32 cellular contexts compared by ENCODE assay signal in the genomic region with DNA sequence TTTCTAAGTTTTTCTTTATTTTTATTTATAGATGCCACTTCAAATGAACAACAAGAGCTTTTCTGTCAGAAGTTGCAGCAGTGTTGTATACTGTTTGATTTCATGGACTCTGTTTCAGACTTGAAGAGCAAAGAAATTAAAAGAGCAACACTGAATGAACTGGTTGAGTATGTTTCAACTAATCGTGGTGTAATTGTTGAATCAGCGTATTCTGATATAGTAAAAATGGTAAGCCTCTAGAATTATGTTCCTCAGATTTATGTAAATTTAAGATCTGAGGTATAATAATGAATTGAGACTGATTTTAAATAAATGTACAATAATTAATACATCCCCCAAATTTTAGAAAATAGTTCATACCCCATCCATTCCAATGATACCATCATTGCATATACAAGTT.
"Had no signal": no experiment of that assay in that cellular context is flagged by ENCODE, and none has a peak within 500 bp of the region (broad histone marks: within the 10 kb centered on the region; RNA-seq: fewer than 3 reads in every experiment).

No MANE protein-coding gene starts in this region.

- DNase-seq: activated CD4-positive, alpha-beta memory T cell treated with anti-CD3 and anti-CD28 coated beads, Interleukin-2, amount 10 ng/mL, durations not matched to agents 7 days and 5 days; activated CD4-positive, alpha-beta T cell treated with anti-CD3 and anti-CD28 coated beads for 1 hour; activated CD4-positive, alpha-beta T cell treated with anti-CD3 and anti-CD28 coated beads for 36 hours; activated CD4-positive, alpha-beta T cell treated with anti-CD3 and anti-CD28 coated beads for 48 hours; activated CD4-positive, alpha-beta T cell treated with anti-CD3 and anti-CD28 coated beads, Interleukin-2, amount 10 ng/mL, durations not matched to agents 7 days and 5 days; activated CD4-positive, alpha-beta T cell treated with anti-CD3 and anti-CD28 coated beads, Interleukin-2, amount 50 U/mL, for 48 hours; activated CD4-positive, CD25-positive, alpha-beta regulatory T cell; activated CD8-positive, alpha-beta memory T cell treated with anti-CD3 and anti-CD28 coated beads for 24 hours; activated CD8-positive, alpha-beta memory T cell treated with anti-CD3 and anti-CD28 coated beads, Interleukin-2, amount 10 ng/mL, durations not matched to agents 7 days and 5 days; activated CD8-positive, alpha-beta memory T cell treated with anti-CD3 and anti-CD28 coated beads, Interleukin-2, amount 50 U/mL, for 48 hours; activated CD8-positive, alpha-beta T cell treated with anti-CD3 and anti-CD28 coated beads, Interleukin-2, amount 10 ng/mL, durations not matched to agents 7 days and 5 days; activated effector memory CD4-positive, alpha-beta T cell treated with Interleukin-2 at 50 U/mL for 16 hours; activated gamma-delta T cell; activated naive CD4-positive, alpha-beta T cell treated with anti-CD3 and anti-CD28 coated beads, Interleukin-2, amount 50 U/mL, for 16 hours; activated naive CD4-positive, alpha-beta T cell treated with Interleukin-2 at 50 U/mL for 16 hours; activated naive CD8-positive, alpha-beta T cell treated with anti-CD3 and anti-CD28 coated beads, Interleukin-2, amount 10 ng/mL, durations not matched to agents 7 days and 5 days; activated naive CD8-positive, alpha-beta T cell treated with anti-CD3 and anti-CD28 coated beads, Interleukin-2, amount 50 U/mL, for 24 hours; activated T-cell treated with anti-CD3 and anti-CD28 coated beads, Interleukin-2, amount 50 U/mL, for 24 hours; activated T-cell treated with anti-CD3 and anti-CD28 coated beads, Interleukin-2, amount 50 U/mL, for 48 hours; amygdala; anterior cingulate cortex; caudate nucleus; cerebellar nuclear complex; T-helper 1 cell; T-helper 2 cell; T-helper 9 cell; WERI-Rb-1 had no signal

- H3K4me3 ChIP-seq: ascending aorta, cardiac muscle cell had no signal

- H3K9me3 ChIP-seq: ascending aorta had no signal

- H3K27ac ChIP-seq: ascending aorta, cardiac muscle cell, WERI-Rb-1 had no signal

- H3K36me3 ChIP-seq: WERI-Rb-1 had no signal

- ATAC-seq: activated CD4-positive, alpha-beta T cell treated with anti-CD3 and anti-CD28 coated beads for 36 hours; activated CD4-positive, CD25-positive, alpha-beta regulatory T cell treated with anti-CD3 and anti-CD28 coated beads, Interleukin-2, amount 50 U/mL, for 24 hours; activated CD8-positive, alpha-beta memory T cell treated with anti-CD3 and anti-CD28 coated beads, Interleukin-2, amount 10 ng/mL, durations not matched to agents 7 days and 5 days; activated CD8-positive, alpha-beta T cell treated with anti-CD3 and anti-CD28 coated beads, Interleukin-2, amount 10 ng/mL, durations not matched to agents 7 days and 5 days; activated naive CD8-positive, alpha-beta T cell treated with anti-CD3 and anti-CD28 coated beads, Interleukin-2, amount 50 U/mL, for 24 hours; WTC11 had no signal

- FAIRE-seq: bronchial epithelial cell had no signal

- H3K4me1 ChIP-seq: ascending aorta had no signal

- H3K27me3 ChIP-seq: ascending aorta, cardiac muscle cell had no signal
